In genomic region chr18:34658101-34658500, GRCh38 we compare ENCODE assay signal across 18 cellular contexts. TPM values are rescaled to one million over a fixed set of nuclear protein-coding genes. Genes with fewer than 3 reads are reported as not detected.
DNase-seq lines count a peak whose midpoint lies in the region; ATAC-seq, FAIRE-seq and TF ChIP-seq lines count a peak whose summit lies in the region.
"Had no signal": no experiment of that assay in that cellular context is flagged by ENCODE, and none has a peak within 500 bp of the region (broad histone marks: within the 10 kb centered on the region; RNA-seq: fewer than 3 reads in every experiment).

No MANE protein-coding gene starts in this region.

- TF ChIP-seq CTCF in H9 (conservative IDR thresholded peaks at IDR 0.05): no peak
- TF ChIP-seq CTCF in astrocyte (IDR thresholded peaks at IDR 0.05; ENCODE audit: insufficient read depth, low read depth, low read length): no peak

- H4K8ac ChIP-seq in H9 (replicated peaks; ENCODE audit: insufficient read length, low read depth, low read length): no peak overlapping the region
- peak overlapping the region; percentile 81 for H4K8ac ChIP-seq in mesendoderm (ENCODE audit: low read depth, low read length)

- H3K23me2 ChIP-seq in H9 (ENCODE audit: insufficient read length, low read depth, low read length, poor library complexity, severe bottlenecking): peaks cover 2% of the 10 kb centered on the region

- no peak overlapping the region for H4K5ac ChIP-seq in H9 (ENCODE audit: insufficient read length, low read depth, low read length)
- H4K5ac ChIP-seq in mesendoderm (ENCODE audit: low read length): peak overlapping the region; percentile 7

- peak overlapping the region; percentile 29 for H2BK12ac ChIP-seq in H9 (ENCODE audit: insufficient read length, low read depth, low read length)

- H3K4me1 ChIP-seq in H9 (ENCODE audit: insufficient read depth, low read length) (peaks cover 18% of the 10 kb centered on the region), astrocyte (ENCODE audit: insufficient read depth, low read length) (peaks cover 23% of the 10 kb centered on the region), mesendoderm (ENCODE audit: control insufficient read depth, low read depth, low read length) (peaks cover 9% of the 10 kb centered on the region), skeletal muscle tissue (ENCODE audit: control insufficient read depth in 3 of 3, insufficient read depth in 3 of 3, low read length in 3 of 3) (peaks cover 25 to 28% (median 27%) of the 10 kb centered on the region in 3 donors)
- H3K4me1 ChIP-seq: BLaER1, Caco-2 had no signal

- H3K4me3 Mint-ChIP-seq in H9 (peak overlapping the region in 1 of 2 experiments; percentile 3; a peak in 2 of 5 replicates), astrocyte (ENCODE audit: unreplicated experiment) (no peak overlapping the region)
- H3K4me3 Mint-ChIP-seq in activated T-helper 17 cell treated with anti-CD3 and anti-CD28 coated beads, Interleukin-2, amount 50 U/mL, for 72 hours: no peak overlapping the region
- H3K4me3 Mint-ChIP-seq: activated CD4-positive, alpha-beta T cell treated with anti-CD3 and anti-CD28 coated beads, Interleukin-2, amount 10 ng/mL, durations not matched to agents 24 days and 14 days; activated naive CD4-positive, alpha-beta T cell treated with anti-CD3 and anti-CD28 coated beads for 36 hours; activated T-cell treated with anti-CD3 and anti-CD28 coated beads, Interleukin-2, amount 50 U/mL, for 72 hours; naive thymus-derived CD4-positive, alpha-beta T cell had no signal

- H3K79me2 ChIP-seq in H9 (ENCODE audit: insufficient read depth, low read length) (no peaks in the 10 kb centered on the region), astrocyte (ENCODE audit: insufficient read depth, low read length) (no peaks in the 10 kb centered on the region), mesendoderm (ENCODE audit: control insufficient read depth, insufficient read depth, low read length) (no peaks in the 10 kb centered on the region)

- no peaks in the 10 kb centered on the region for H3K27me3 Mint-ChIP-seq in H9 (ENCODE audit: low read depth)
- H3K27me3 Mint-ChIP-seq in astrocyte (ENCODE audit: low read depth, unreplicated experiment): no peaks in the 10 kb centered on the region
- peaks cover 7% of the 10 kb centered on the region for H3K27me3 Mint-ChIP-seq in activated T-helper 17 cell treated with anti-CD3 and anti-CD28 coated beads, Interleukin-2, amount 50 U/mL, for 72 hours

- no peak overlapping the region for H3K4ac ChIP-seq in H9 (ENCODE audit: low read depth, low read length)
- peak overlapping the region; percentile 99 for H3K4ac ChIP-seq in mesendoderm (ENCODE audit: low read depth, low read length)

- no peaks in the 10 kb centered on the region for H3K36me3 Mint-ChIP-seq in H9 (ENCODE audit: insufficient read depth in 1 of 3, low read depth in 3 of 3)
- H3K36me3 Mint-ChIP-seq in astrocyte (ENCODE audit: low read depth, unreplicated experiment): no peaks in the 10 kb centered on the region
- no peaks in the 10 kb centered on the region for H3K36me3 Mint-ChIP-seq in activated T-helper 17 cell treated with anti-CD3 and anti-CD28 coated beads, Interleukin-2, amount 50 U/mL, for 72 hours (ENCODE audit: low read depth)
- H3K36me3 Mint-ChIP-seq: naive thymus-derived CD4-positive, alpha-beta T cell had no signal

- ATAC-seq in activated T-helper 17 cell treated with anti-CD3 and anti-CD28 coated beads, Interleukin-2, amount 50 U/mL, for 72 hours (replicated peaks): no peak
- ATAC-seq: activated T-cell treated with anti-CD3 and anti-CD28 coated beads, Interleukin-2, amount 50 U/mL, for 72 hours; GM12878; naive thymus-derived CD4-positive, alpha-beta T cell had no signal

- no peak overlapping the region for H3K14ac ChIP-seq in H9 (ENCODE audit: insufficient read depth, low read length)

- H2BK120ac ChIP-seq in H9 (ENCODE audit: low read depth, low read length, poor library complexity, severe bottlenecking): no peak overlapping the region
- peak overlapping the region; percentile 100 for H2BK120ac ChIP-seq in mesendoderm (ENCODE audit: low read depth, low read length)

- H2BK15ac ChIP-seq in H9 (ENCODE audit: low read depth, low read length): no peak overlapping the region
- peak overlapping the region; percentile 88 for H2BK15ac ChIP-seq in mesendoderm (replicated peaks; ENCODE audit: low read depth)

- H3K36me3 ChIP-seq in astrocyte (ENCODE audit: insufficient read depth, low read length) (no peaks in the 10 kb centered on the region), mesendoderm (ENCODE audit: control insufficient read depth, insufficient read depth, low read length) (no peaks in the 10 kb centered on the region), skeletal muscle tissue (ENCODE audit: control insufficient read depth in 3 of 3, insufficient read depth in 3 of 3, low read length in 3 of 3) (no peaks in the 10 kb centered on the region)
- H3K36me3 ChIP-seq: BLaER1 had no signal

- H3K4me3 ChIP-seq in astrocyte (ENCODE audit: insufficient read depth, low read depth, low read length): no peak overlapping the region
- H3K4me3 ChIP-seq in mesendoderm (ENCODE audit: low read length): no peak overlapping the region
- no peak overlapping the region for H3K4me3 ChIP-seq in skeletal muscle tissue (ENCODE audit: low read length in 3 of 3)
- H3K4me3 ChIP-seq: BLaER1, GM12878 had no signal

- H3K79me1 ChIP-seq in H9 (ENCODE audit: insufficient read depth, low read depth, low read length, poor library complexity, severe bottlenecking): no peaks in the 10 kb centered on the region
- H3K79me1 ChIP-seq in mesendoderm (ENCODE audit: low read length): no peaks in the 10 kb centered on the region

- H2BK5ac ChIP-seq in H9 (ENCODE audit: insufficient read length, low read length) (peak overlapping the region; percentile 24), mesendoderm (ENCODE audit: low read length) (peak overlapping the region; percentile 98)

- H3K27ac ChIP-seq in H9 (ENCODE audit: insufficient read length, low read depth, low read length) (no peak overlapping the region), astrocyte (ENCODE audit: low read depth, low read length) (no peak overlapping the region), mesendoderm (ENCODE audit: low read depth, low read length) (peak overlapping the region; percentile 79), skeletal muscle tissue (ENCODE audit: low read depth, low read length) (peak overlapping the region; percentile 92)
- H3K27ac ChIP-seq: BLaER1, VCaP had no signal

- H3K56ac ChIP-seq in H9 (ENCODE audit: insufficient read length, low read depth, low read length) (no peak overlapping the region), mesendoderm (ENCODE audit: low read length) (peak overlapping the region; percentile 66)

- no peaks in the 10 kb centered on the region for H3K9me3 Mint-ChIP-seq in H9
- H3K9me3 Mint-ChIP-seq in astrocyte (ENCODE audit: unreplicated experiment): no peaks in the 10 kb centered on the region
- H3K9me3 Mint-ChIP-seq in activated T-helper 17 cell treated with anti-CD3 and anti-CD28 coated beads, Interleukin-2, amount 50 U/mL, for 72 hours: no peaks in the 10 kb centered on the region
- H3K9me3 Mint-ChIP-seq: activated CD4-positive, alpha-beta T cell treated with anti-CD3 and anti-CD28 coated beads, Interleukin-2, amount 10 ng/mL, durations not matched to agents 24 days and 14 days; activated naive CD4-positive, alpha-beta T cell treated with anti-CD3 and anti-CD28 coated beads for 36 hours; activated T-cell treated with anti-CD3 and anti-CD28 coated beads, Interleukin-2, amount 50 U/mL, for 72 hours; naive thymus-derived CD4-positive, alpha-beta T cell had no signal

- no peak overlapping the region for H3K23ac ChIP-seq in H9 (ENCODE audit: insufficient read length, low read depth, low read length)
- no peak overlapping the region for H3K23ac ChIP-seq in mesendoderm (ENCODE audit: low read length)

- H3K27me3 ChIP-seq in H9 (ENCODE audit: insufficient read depth, low read length): no peaks in the 10 kb centered on the region
- H3K27me3 ChIP-seq in astrocyte (ENCODE audit: insufficient read depth, low read length): no peaks in the 10 kb centered on the region
- H3K27me3 ChIP-seq in mesendoderm (ENCODE audit: insufficient read depth, low read length, poor library complexity): no peaks in the 10 kb centered on the region
- no peaks in the 10 kb centered on the region for H3K27me3 ChIP-seq in skeletal muscle tissue (ENCODE audit: control insufficient read depth in 3 of 3, insufficient read depth in 3 of 3, low read length in 3 of 3)
- H3K27me3 ChIP-seq: BLaER1 had no signal

- no peaks in the 10 kb centered on the region for H3K9me3 ChIP-seq in H9 (ENCODE audit: control insufficient read depth, low read depth, low read length)
- no peaks in the 10 kb centered on the region for H3K9me3 ChIP-seq in astrocyte (ENCODE audit: insufficient read depth, low read depth, low read length)
- H3K9me3 ChIP-seq in skeletal muscle tissue (ENCODE audit: control insufficient read depth in 3 of 3, low read length in 3 of 3): no peaks in the 10 kb centered on the region
- H3K9me3 ChIP-seq: BLaER1, Caco-2 had no signal

- no peak for FAIRE-seq in astrocyte (lab: Jason Lieb, UNC)
- FAIRE-seq: GM12878 had no signal

- no peak overlapping the region for H2BK20ac ChIP-seq in H9 (ENCODE audit: low read depth, low read length, poor library complexity, severe bottlenecking)

- H2AFZ ChIP-seq in H9 (ENCODE audit: low read length) (no peak overlapping the region), astrocyte (ENCODE audit: low read depth, low read length) (no peak overlapping the region)

- DNase-seq in H9 (no peak), astrocyte (ENCODE audit: low read depth) (no peak), mesendoderm (no peak), DMS79 treated with DMSO at 0.1 percent for 48 hours (lab: John Stamatoyannopoulos, UW) (no peak), NCI-H526 (lab: John Stamatoyannopoulos, UW) (no peak)
- DNase-seq: activated CD4-positive, alpha-beta T cell treated with anti-CD3 and anti-CD28 coated beads, Interleukin-2, amount 10 ng/mL, durations not matched to agents 24 days and 14 days; activated naive CD4-positive, alpha-beta T cell treated with anti-CD3 and anti-CD28 coated beads for 36 hours; activated T-cell treated with anti-CD3 and anti-CD28 coated beads, Interleukin-2, amount 50 U/mL, for 72 hours; Caco-2; dermis blood vessel endothelial cell; naive thymus-derived CD4-positive, alpha-beta T cell; NCI-H1417; NCI-H2081 had no signal

- peak overlapping the region; percentile 79 to 94 (median 82) for H3K27ac Mint-ChIP-seq in H9
- peak overlapping the region; percentile 73 for H3K27ac Mint-ChIP-seq in astrocyte (ENCODE audit: unreplicated experiment)
- H3K27ac Mint-ChIP-seq in activated T-helper 17 cell treated with anti-CD3 and anti-CD28 coated beads, Interleukin-2, amount 50 U/mL, for 72 hours: no peak overlapping the region
- H3K27ac Mint-ChIP-seq: activated CD4-positive, alpha-beta T cell treated with anti-CD3 and anti-CD28 coated beads, Interleukin-2, amount 10 ng/mL, durations not matched to agents 24 days and 14 days; activated naive CD4-positive, alpha-beta T cell treated with anti-CD3 and anti-CD28 coated beads for 36 hours; activated T-cell treated with anti-CD3 and anti-CD28 coated beads, Interleukin-2, amount 50 U/mL, for 72 hours; naive thymus-derived CD4-positive, alpha-beta T cell had no signal

- H4K20me1 ChIP-seq in H9 (ENCODE audit: control insufficient read depth, insufficient read depth, insufficient read length): no peaks in the 10 kb centered on the region
- no peaks in the 10 kb centered on the region for H4K20me1 ChIP-seq in astrocyte (ENCODE audit: insufficient read depth, low read length)
- H4K20me1 ChIP-seq: BLaER1 had no signal

- H3T11ph ChIP-seq in H9 (ENCODE audit: low read length): no peak overlapping the region

- no peak overlapping the region for H3K4me2 ChIP-seq in H9 (ENCODE audit: insufficient read depth, insufficient read length, low read length)
- no peak overlapping the region for H3K4me2 ChIP-seq in astrocyte (ENCODE audit: low read length)
- H3K4me2 ChIP-seq in mesendoderm (ENCODE audit: low read length): no peak overlapping the region
- H3K4me2 ChIP-seq: BLaER1 had no signal

- H3K9ac ChIP-seq in H9 (ENCODE audit: extremely low read depth, insufficient read length, low read length): no peak overlapping the region
- H3K9ac ChIP-seq in astrocyte (ENCODE audit: low read length): no peak overlapping the region
- no peak overlapping the region for H3K9ac ChIP-seq in mesendoderm (ENCODE audit: low read length)
- H3K9ac ChIP-seq in skeletal muscle tissue (ENCODE audit: low read depth in 1 of 3, low read length in 3 of 3): no peak overlapping the region
- H3K9ac ChIP-seq: BLaER1 had no signal

- H2AK5ac ChIP-seq in H9 (ENCODE audit: insufficient read length, low read length): no peak overlapping the region
- H2AK5ac ChIP-seq in mesendoderm (ENCODE audit: low read length): no peak overlapping the region

- no CpG with 5 or more reads among the region's 4 CpGs for WGBS in H9 (ENCODE audit: extremely low coverage, insufficient read length, low lambda C conversion rate)
- WGBS in mesendoderm (ENCODE audit: extremely low coverage, insufficient coverage, low lambda C conversion rate): no CpG with 5 or more reads among the region's 4 CpGs

- no peak overlapping the region for H4K91ac ChIP-seq in H9 (ENCODE audit: insufficient read length, low read depth, low read length)

- H3K18ac ChIP-seq in H9 (ENCODE audit: insufficient read length, low read depth, low read length) (no peak overlapping the region), mesendoderm (ENCODE audit: low read length) (peak overlapping the region; percentile 99)

- H3K4me1 Mint-ChIP-seq in H9 (peaks cover 57 to 63% of the 10 kb centered on the region in 2 experiments), astrocyte (ENCODE audit: low read depth, unreplicated experiment) (peaks cover 40% of the 10 kb centered on the region)
- H3K4me1 Mint-ChIP-seq in activated T-helper 17 cell treated with anti-CD3 and anti-CD28 coated beads, Interleukin-2, amount 50 U/mL, for 72 hours: no peaks in the 10 kb centered on the region
- H3K4me1 Mint-ChIP-seq: activated CD4-positive, alpha-beta T cell treated with anti-CD3 and anti-CD28 coated beads, Interleukin-2, amount 10 ng/mL, durations not matched to agents 24 days and 14 days; naive thymus-derived CD4-positive, alpha-beta T cell had no signal

RNA-seq across cellular contexts. Expression of gene DTNA, which starts 52.0 kb away (rescaled TPM):
- total RNA-seq in H9 (2021) (25.5 and 27.8 TPM in 2 replicates), astrocyte (32.9 and 41.1 TPM in 2 replicates), skeletal muscle tissue (94.5 TPM)
- polyA plus RNA-seq in mesendoderm (2013, experiment 1 of 2): 38.8 TPM
- 38.8 TPM for polyA plus RNA-seq in mesendoderm (2013, experiment 2 of 2)
- total RNA-seq in activated T-helper 17 cell treated with anti-CD3 and anti-CD28 coated beads, Interleukin-2, amount 50 U/mL, for 72 hours: under 1 TPM; 0.11 to 0.15 TPM
- total RNA-seq: activated CD4-positive, alpha-beta T cell treated with anti-CD3 and anti-CD28 coated beads, Interleukin-2, amount 10 ng/mL, durations not matched to agents 24 days and 14 days had no signal
- polyA plus RNA-seq: naive thymus-derived CD4-positive, alpha-beta T cell had no signal

Comparison
In these comparisons a context has a peak if more than half of its experiments do, and no peak if none do; other contexts are left out.
1. H3K27ac ChIP-seq: peak in mesendoderm (single experiment) and skeletal muscle tissue (single experiment); none in H9 (single experiment) and astrocyte (single experiment).
2. RNA of gene DTNA, which starts 52.0 kb away (total RNA-seq): 94.5 TPM in skeletal muscle tissue (single experiment), 32.9 to 41.1 TPM in astrocyte and 25.5 to 27.8 TPM in H9; 0.11 to 0.15 TPM in activated T-helper 17 cell treated with anti-CD3 and anti-CD28 coated beads, Interleukin-2, amount 50 U/mL, for 72 hours; every median in the first group is over 10 times any median in the second.